ENCODE assay signal across 17 cellular contexts in genomic region chr2:231132126-231132525, GRCh38. TPM values are rescaled to one million over a fixed set of nuclear protein-coding genes. Genes with fewer than 3 reads are reported as not detected.
DNase-seq lines count a peak whose midpoint lies in the region; ATAC-seq, FAIRE-seq and TF ChIP-seq lines count a peak whose summit lies in the region.
"Had no signal": no experiment of that assay in that cellular context is flagged by ENCODE, and none has a peak within 500 bp of the region (broad histone marks: within the 10 kb centered on the region; RNA-seq: fewer than 3 reads in every experiment).

No MANE protein-coding gene starts in this region.

- TF ChIP-seq RAD21 in liver (IDR thresholded peaks at IDR 0.05) (no peak), HepG2 (CRISPR knock-in tag; IDR thresholded peaks at IDR 0.05) (no peak)

- H3K4me1 ChIP-seq in liver (ENCODE audit: control insufficient read depth in 4 of 4, insufficient read depth in 4 of 4, low read length in 3 of 4) = peaks cover 9 to 33% (median 21%) of the 10 kb centered on the region in 4 donors
- H3K4me1 ChIP-seq in HepG2 (ENCODE audit: insufficient read depth, low read length) = peaks cover 12% of the 10 kb centered on the region
- no peaks in the 10 kb centered on the region for H3K4me1 ChIP-seq in left lung
- peaks cover 2% of the 10 kb centered on the region for H3K4me1 ChIP-seq in suprapubic skin
- H3K4me1 ChIP-seq: neural progenitor cell had no signal

- H3K4me2 ChIP-seq in HepG2 (ENCODE audit: low read depth, low read length) = no peak overlapping the region
- H3K4me2 ChIP-seq: neural progenitor cell had no signal

- in situ Hi-C loops in HepG2 (cut with HindIII; ENCODE audit: extremely low pct_ligation_motif_present, low pct_unique_long_range_greater_than_20kb) = no loop called here

- no peak overlapping the region for H3K4me3 Mint-ChIP-seq in chondrocyte (ENCODE audit: unreplicated experiment)
- H3K4me3 Mint-ChIP-seq: neural progenitor cell, T-cell had no signal

- no peaks in the 10 kb centered on the region for H3K36me3 Mint-ChIP-seq in chondrocyte (ENCODE audit: low read depth)
- H3K36me3 Mint-ChIP-seq: neural progenitor cell had no signal

- TF ChIP-seq CTCF in liver (IDR thresholded peaks at IDR 0.05; ENCODE audit: low read depth, low read length, missing input control) (no peak), HepG2 (CRISPR knock-in tag; IDR thresholded peaks at IDR 0.05) (no peak), chondrocyte (IDR thresholded peaks at IDR 0.05) (no peak), left lung (IDR thresholded peaks at IDR 0.05) (no peak), suprapubic skin (IDR thresholded peaks at IDR 0.05) (no peak)

- H3K27ac ChIP-seq in liver (ENCODE audit: low read depth in 1 of 2, low read length in 2 of 2) (peak overlapping the region in 1 of 2 donors; percentile 52), HepG2 (ENCODE audit: extremely low read length, insufficient read depth, low read length) (no peak overlapping the region), left lung (no peak overlapping the region), suprapubic skin (no peak overlapping the region)
- H3K27ac ChIP-seq: neural progenitor cell had no signal

- no peaks in the 10 kb centered on the region; the same call in 1 of the 2 replicates for H4K20me1 ChIP-seq in HepG2 (ENCODE audit: insufficient read depth, low read length)

- H3K27me3 ChIP-seq in liver (ENCODE audit: control insufficient read depth in 4 of 4, insufficient read depth in 4 of 4, low read length in 3 of 4) (no peaks in the 10 kb centered on the region), HepG2 (ENCODE audit: control insufficient read depth in 1 of 2, insufficient read depth in 2 of 2, low read length in 2 of 2) (no peaks in the 10 kb centered on the region), left lung (no peaks in the 10 kb centered on the region), suprapubic skin (no peaks in the 10 kb centered on the region)
- H3K27me3 ChIP-seq: neural progenitor cell had no signal

- intact Hi-C loops in HepG2 (cut with micrococcal nuclease; ENCODE audit: unreplicated experiment) (no loop called here), left lung (cut with DNase I) (no loop called here)

- no peaks in the 10 kb centered on the region for H3K79me2 ChIP-seq in HepG2 (ENCODE audit: insufficient read depth, low read length)

- BruUV-seq in HepG2 (replicated peaks; lab: Mats Ljungman, UMichigan) = no TSS peak

- POLR2A ChIA-PET in HepG2 (lab: Yijun Ruan, JAX) = no interaction called here

- TF ChIP-seq EP300 in HepG2 (IDR thresholded peaks at IDR 0.05; ENCODE audit: low read depth in 2 of 2, low read length in 2 of 2) (no peak), HepG2 (CRISPR knock-in tag; IDR thresholded peaks at IDR 0.05; ENCODE audit: borderline replicate concordance) (no peak), suprapubic skin (IDR thresholded peaks at IDR 0.05) (no peak)

- WGBS in liver = 67% methylated on average over 1 of the region's 1 CpG
- whole genome bisulfite sequencing in HepG2 (ENCODE audit: low lambda C conversion rate) = 94% methylated on average over 1 of the region's 1 CpG
- 86% methylated on average over 1 of the region's 1 CpG for WGBS in suprapubic skin

- no peak for FAIRE-seq in HepG2 (lab: Jason Lieb, UNC)

- peaks cover 79% of the 10 kb centered on the region for H3K4me1 Mint-ChIP-seq in chondrocyte (ENCODE audit: low read depth)
- H3K4me1 Mint-ChIP-seq: neural progenitor cell had no signal

- no peak overlapping the region for H3K9ac ChIP-seq in liver (ENCODE audit: low read depth in 1 of 2, low read length in 2 of 2)
- H3K9ac ChIP-seq in HepG2 (ENCODE audit: insufficient read depth, low read depth, low read length) = no peak overlapping the region
- H3K9ac ChIP-seq: neural progenitor cell had no signal

- H3K27me3 Mint-ChIP-seq in chondrocyte (ENCODE audit: low read depth) = no peaks in the 10 kb centered on the region
- H3K27me3 Mint-ChIP-seq: T-cell had no signal

- ATAC-seq in HepG2 = no peak
- ATAC-seq in left lung = peak; percentile 41
- no peak for ATAC-seq in HG03378 (IDR thresholded peaks at IDR 0.05; ENCODE audit: unreplicated experiment)
- ATAC-seq in GM21381 (IDR thresholded peaks at IDR 0.05; ENCODE audit: unreplicated experiment) = no peak
- ATAC-seq: left cardiac atrium, T-cell had no signal

- no peaks in the 10 kb centered on the region for H3K9me3 Mint-ChIP-seq in chondrocyte (ENCODE audit: low read depth)
- H3K9me3 Mint-ChIP-seq: neural progenitor cell, T-cell had no signal

- no peaks in the 10 kb centered on the region for H3K36me3 ChIP-seq in liver (ENCODE audit: control insufficient read depth in 4 of 4, insufficient read depth in 3 of 4, low read depth in 1 of 4, low read length in 3 of 4)
- peaks cover 0 to 2% of the 10 kb centered on the region in 2 experiments; a peak in 1 of 5 replicates for H3K36me3 ChIP-seq in HepG2 (replicated peaks in 1 of 2; ENCODE audit: control insufficient read depth in 1 of 2, insufficient read depth in 2 of 2, low read length in 2 of 2)
- H3K36me3 ChIP-seq in left lung = no peaks in the 10 kb centered on the region
- no peaks in the 10 kb centered on the region for H3K36me3 ChIP-seq in suprapubic skin
- H3K36me3 ChIP-seq: neural progenitor cell had no signal

- no peaks in the 10 kb centered on the region for H3K9me3 ChIP-seq in liver (ENCODE audit: control insufficient read depth in 4 of 4, low read length in 3 of 4)
- H3K9me3 ChIP-seq in HepG2 (ENCODE audit: low read length) = no peaks in the 10 kb centered on the region
- H3K9me3 ChIP-seq in left lung = no peaks in the 10 kb centered on the region
- H3K9me3 ChIP-seq in suprapubic skin = no peaks in the 10 kb centered on the region

- CTCF ChIA-PET in HepG2 (lab: Yijun Ruan, JAX; ENCODE audit: low intra/inter-chr PET ratio, low total read pairs) = no interaction called here

- no peak overlapping the region for H2AFZ ChIP-seq in HepG2 (ENCODE audit: low read length)
- H2AFZ ChIP-seq: neural progenitor cell had no signal

- peak overlapping the region; percentile 46 for H3K27ac Mint-ChIP-seq in chondrocyte (ENCODE audit: unreplicated experiment)
- H3K27ac Mint-ChIP-seq: neural progenitor cell, T-cell had no signal

- no peak for DNase-seq in HepG2 (ENCODE audit: low spot score)
- no peak for DNase-seq in chondrocyte (ENCODE audit: low spot score)
- no peak for DNase-seq in left lung
- DNase-seq in activated CD4-positive, CD25-positive, alpha-beta regulatory T cell (lab: John Stamatoyannopoulos, UW) = no peak
- no peak for DNase-seq in suprapubic skin (ENCODE audit: low spot score in 2 of 2)
- DNase-seq: 8988T, anterior cingulate cortex, head of caudate nucleus, left cardiac atrium, NCI-H1417, substantia nigra, T-cell had no signal

- H3K4me3 ChIP-seq in liver (ENCODE audit: low read depth in 1 of 3, low read length in 3 of 3) = no peak overlapping the region
- H3K4me3 ChIP-seq in HepG2 (replicated peaks in 1 of 3; ENCODE audit: insufficient read depth in 1 of 3, low read depth in 2 of 3, low read length in 3 of 3) = no peak overlapping the region
- no peak overlapping the region for H3K4me3 ChIP-seq in left lung
- no peak overlapping the region for H3K4me3 ChIP-seq in suprapubic skin
- H3K4me3 ChIP-seq: neural progenitor cell had no signal

- no peak for TF ChIP-seq POLR2A in HepG2 (IDR thresholded peaks at IDR 0.05; ENCODE audit: insufficient read depth in 1 of 2, low read depth in 2 of 2, low read length in 2 of 2)
- no peak for TF ChIP-seq POLR2A in suprapubic skin (IDR thresholded peaks at IDR 0.05)

TF ChIP-seq in liver, 16 proteins besides CTCF, POLR2A, EP300 and RAD21:
- TF ChIP-seq TAF1 (conservative IDR thresholded peaks at IDR 0.05) (no peak), RXRA (IDR thresholded peaks at IDR 0.05) (peak in 1 of 2 donors; percentile 7), NR2F2 (IDR thresholded peaks at IDR 0.05) (peak; percentile 39), HNF4A (conservative IDR thresholded peaks at IDR 0.05) (peak in 1 of 2 donors; percentile 15), JUND (IDR thresholded peaks at IDR 0.05) (peak in 1 of 2 donors; percentile 27), EGR1 (IDR thresholded peaks at IDR 0.05; ENCODE audit: low read depth in 2 of 2) (no peak)

TF ChIP-seq in HepG2, 621 proteins besides CTCF, POLR2A, EP300 and RAD21:
- TF ChIP-seq CBX2 (IDR thresholded peaks at IDR 0.05; ENCODE audit: low read depth, low read length) (no peak), CBX2 (CRISPR knock-in tag; IDR thresholded peaks at IDR 0.05; ENCODE audit: low read depth) (no peak), KMT2A (CRISPR knock-in tag; IDR thresholded peaks at IDR 0.05) (no peak), ARHGAP35 (CRISPR knock-in tag; IDR thresholded peaks at IDR 0.05; ENCODE audit: borderline replicate concordance) (no peak), HNRNPH1 (optimal IDR thresholded peaks at IDR 0.05; ENCODE audit: low read depth, low read length) (no peak)

RNA-seq across cellular contexts. Expression of gene HTR2B, which starts 7.3 kb away (rescaled TPM):
- under 1 TPM; 0.09 to 0.33 TPM for total RNA-seq in liver
- polyA plus RNA-seq in liver = 1 to 10 TPM in 1 of 2 donors, under 1 TPM in 1; 0.92 to 1.0 TPM
- not detected in 2 replicates for total RNA-seq in HepG2 (2016; rRNA removed; fragmentation: Illumina TruSeq; extraction: Trizol)
- total RNA-seq in HepG2 (2016; cell fraction: cytosol; rRNA removed; fragmentation: Illumina TruSeq; extraction: Trizol; ENCODE audit: low read depth) = not detected in 2 replicates
- total RNA-seq in HepG2 (2016; cell fraction: insoluble cytoplasmic fraction; rRNA removed; fragmentation: Illumina TruSeq; extraction: Trizol) = not detected in 2 replicates
- total RNA-seq in HepG2 (2016; cell fraction: membrane; rRNA removed; fragmentation: Illumina TruSeq; extraction: Trizol) = not detected in 2 replicates
- not detected in 2 replicates for total RNA-seq in HepG2 (2016; cell fraction: nucleus; rRNA removed; fragmentation: Illumina TruSeq; extraction: Trizol)
- 0.03 and 0.08 TPM in 2 replicates for polyA plus RNA-seq in HepG2 (2011; rRNA removed)
- polyA plus RNA-seq in HepG2 (2011; cell fraction: cytosol; rRNA removed) = not detected in 2 replicates
- not detected in 2 replicates for polyA plus RNA-seq in HepG2 (2011; cell fraction: nucleus; rRNA removed)
- not detected in 2 replicates for polyA plus RNA-seq in HepG2 (2012)
- polyA plus RNA-seq in HepG2 (2016; cell fraction: cytosol; fragmentation: Illumina TruSeq; extraction: Trizol; ENCODE audit: low read depth) = not detected in 2 replicates
- not detected in 2 replicates for polyA plus RNA-seq in HepG2 (2016; cell fraction: insoluble cytoplasmic fraction; fragmentation: Illumina TruSeq; extraction: Trizol; ENCODE audit: low read depth)
- polyA plus RNA-seq in HepG2 (2016; cell fraction: membrane; fragmentation: Illumina TruSeq; extraction: Trizol; ENCODE audit: low read depth) = not detected in 2 replicates
- polyA plus RNA-seq in HepG2 (2016; cell fraction: nucleus; fragmentation: Illumina TruSeq; extraction: Trizol; ENCODE audit: insufficient read depth, low read depth) = not detected in 2 replicates
- not detected in 2 replicates for polyA minus RNA-seq in HepG2 (2011; rRNA and poly(A)+ RNA removed; ENCODE audit: low replicate concordance)
- polyA minus RNA-seq in HepG2 (2011; cell fraction: cytosol; rRNA and poly(A)+ RNA removed) = not detected in 2 replicates
- not detected in 2 replicates for polyA minus RNA-seq in HepG2 (2011; cell fraction: nucleus; rRNA and poly(A)+ RNA removed)
- 0.69 to 0.85 TPM in 2 of 3 replicates, not detected in the other for total RNA-seq in chondrocyte
- 1 to 10 TPM in 1 of 2 donors, under 1 TPM in 1; 0.94 to 1.1 TPM for total RNA-seq in left lung
- not detected for total RNA-seq in suprapubic skin
- total RNA-seq: OCI-LY7 had no signal
